In the genomic region with DNA sequence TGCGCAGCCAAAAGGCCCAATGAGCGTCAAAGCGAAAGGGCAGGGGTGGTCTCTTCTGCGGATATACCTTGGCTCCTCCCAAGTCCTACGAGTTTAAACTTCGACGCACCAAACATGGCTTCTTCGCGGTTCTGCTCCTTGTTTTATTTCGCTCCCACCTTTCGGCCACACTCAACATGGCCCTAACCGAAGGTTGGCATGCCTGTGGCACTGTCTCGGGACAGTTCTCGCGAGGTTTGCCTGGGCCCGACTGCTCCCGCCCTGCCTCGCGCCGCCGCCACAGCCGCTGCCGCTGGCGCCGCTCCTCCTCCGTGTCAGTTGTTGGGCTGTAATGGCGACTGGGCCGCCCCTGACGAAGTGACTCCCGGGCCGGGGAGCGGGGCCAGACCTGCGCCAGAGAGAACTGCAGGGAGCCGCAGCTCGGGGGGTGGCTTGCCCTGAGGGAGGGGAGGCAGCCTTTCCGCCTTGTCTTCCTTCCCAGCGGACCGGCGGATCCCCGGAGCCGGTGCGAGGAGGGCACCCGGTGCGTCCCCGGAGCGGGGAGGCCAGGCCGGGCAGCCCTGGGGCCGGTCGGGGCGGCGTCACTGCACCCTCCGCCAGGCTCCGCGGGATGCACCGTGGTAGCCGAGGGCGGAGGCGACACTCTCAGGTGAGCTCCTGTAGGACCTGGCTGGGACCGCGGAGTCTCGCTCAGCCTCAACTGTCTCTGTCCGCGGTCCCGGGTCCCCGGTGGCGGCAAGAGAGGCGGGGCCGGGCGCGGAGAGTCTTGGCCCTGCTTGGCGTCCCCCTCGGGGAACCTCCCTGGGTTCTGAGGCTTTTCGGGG, we compare ENCODE assay signal across 8 cellular contexts. TPM values are rescaled to one million over a fixed set of nuclear protein-coding genes. Genes with fewer than 3 reads are reported as not detected.
DNase-seq lines count a peak whose midpoint lies in the region; ATAC-seq lines count a peak whose summit lies in the region.

A gene with protein sequence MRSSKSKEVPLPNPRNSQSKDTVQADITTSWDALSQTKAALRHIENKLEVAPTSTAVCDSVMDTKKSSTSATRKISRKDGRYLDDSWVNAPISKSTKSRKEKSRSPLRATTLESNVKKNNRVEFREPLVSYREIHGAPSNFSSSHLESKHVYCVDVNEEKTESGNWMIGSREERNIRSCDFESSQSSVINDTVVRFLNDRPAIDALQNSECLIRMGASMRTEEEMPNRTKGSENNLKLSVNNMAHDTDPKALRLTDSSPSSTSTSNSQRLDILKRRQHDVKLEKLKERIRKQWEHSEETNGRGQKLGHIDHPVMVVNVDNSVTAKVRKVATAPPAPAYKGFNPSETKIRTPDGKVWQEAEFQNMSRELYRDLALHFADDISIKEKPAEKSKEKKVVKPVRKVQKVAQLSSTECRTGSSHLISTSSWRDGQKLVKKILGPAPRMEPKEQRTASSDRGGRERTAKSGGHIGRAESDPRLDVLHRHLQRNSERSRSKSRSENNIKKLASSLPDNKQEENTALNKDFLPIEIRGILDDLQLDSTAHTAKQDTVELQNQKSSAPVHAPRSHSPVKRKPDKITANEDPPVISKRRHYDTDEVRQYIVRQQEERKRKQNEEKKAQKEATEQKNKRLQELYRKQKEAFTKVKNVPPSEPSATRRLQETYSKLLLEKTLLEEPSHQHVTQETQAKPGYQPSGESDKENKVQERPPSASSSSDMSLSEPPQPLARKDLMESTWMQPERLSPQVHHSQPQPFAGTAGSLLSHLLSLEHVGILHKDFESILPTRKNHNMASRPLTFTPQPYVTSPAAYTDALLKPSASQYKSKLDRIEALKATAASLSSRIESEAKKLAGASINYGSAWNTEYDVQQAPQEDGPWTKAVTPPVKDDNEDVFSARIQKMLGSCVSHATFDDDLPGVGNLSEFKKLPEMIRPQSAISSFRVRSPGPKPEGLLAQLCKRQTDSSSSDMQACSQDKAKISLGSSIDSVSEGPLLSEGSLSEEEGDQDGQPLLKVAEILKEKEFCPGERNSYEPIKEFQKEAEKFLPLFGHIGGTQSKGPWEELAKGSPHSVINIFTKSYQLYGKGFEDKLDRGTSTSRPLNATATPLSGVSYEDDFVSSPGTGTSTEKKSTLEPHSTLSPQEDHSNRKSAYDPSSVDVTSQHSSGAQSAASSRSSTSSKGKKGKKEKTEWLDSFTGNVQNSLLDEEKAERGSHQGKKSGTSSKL (N-terminal part only) (plus strand): TSS at position 317 of the 824 bp plus-strand sequence. CDS start 31,372 bp downstream, outside the sequence.

- H3K4me1 Mint-ChIP-seq in IgD-negative memory B cell = peaks cover 33 to 52% (median 35%) of the 10 kb centered on the region in 3 donors

- peak; percentile 91 for ATAC-seq in GM21529 (IDR thresholded peaks at IDR 0.05; ENCODE audit: unreplicated experiment)

- no peaks in the 10 kb centered on the region for H3K27me3 Mint-ChIP-seq in IgD-negative memory B cell

- peak within 1 kb of the TSS; percentile 90 to 96 (median 94) for H3K4me3 Mint-ChIP-seq in IgD-negative memory B cell

- DNase-seq in DMS 273 treated with DMSO at 0.1 percent for 48 hours (lab: John Stamatoyannopoulos, UW) (peak; percentile 99), OCI-M2 (lab: John Stamatoyannopoulos, UW; ENCODE audit: unreplicated experiment) (peak; percentile 76), activated T-cell treated with anti-CD3 and anti-CD28 coated beads for 4 hours (peak; percentile 95), epidermal melanocyte (ENCODE audit: insufficient read length, low spot score) (peak; percentile 31), middle frontal gyrus (ENCODE audit: extremely low spot score, low spot score) (peak; percentile 93)
- DNase-seq in stimulated activated CD8-positive, alpha-beta memory T cell treated with anti-CD3 and anti-CD28 coated beads, Interleukin-2, amount 100 ng/mL, for 48 hours (ENCODE audit: low read depth in 2 of 2) = peak; percentile 93 to 97

- peak within 1 kb of the TSS; percentile 84 to 98 (median 93) for H3K27ac Mint-ChIP-seq in IgD-negative memory B cell

- H3K36me3 Mint-ChIP-seq in IgD-negative memory B cell = no peaks in the 10 kb centered on the region

- no peaks in the 10 kb centered on the region for H3K9me3 Mint-ChIP-seq in IgD-negative memory B cell

RNA-seq across cellular contexts. Expression of the gene that starts here (rescaled TPM):
- polyA plus RNA-seq in IgD-negative memory B cell = 61.1 TPM

Comparison
In these comparisons a context has a peak if more than half of its experiments do, and no peak if none do; other contexts are left out.
1. Peak in every context shown above with its lines: DNase-seq and ATAC-seq.
2. DNase-seq: peak in every context shown above with its lines; median percentile 99 in DMS 273 treated with DMSO at 0.1 percent for 48 hours; 95 in activated T-cell treated with anti-CD3 and anti-CD28 coated beads for 4 hours; 95 in stimulated activated CD8-positive, alpha-beta memory T cell treated with anti-CD3 and anti-CD28 coated beads, Interleukin-2, amount 100 ng/mL, for 48 hours; 93 in middle frontal gyrus; 76 in OCI-M2; 31 in epidermal melanocyte.